In genomic region chr17:81666342-81667191, GRCh38 we compare ENCODE assay signal across 8 cellular contexts. TPM values are rescaled to one million over a fixed set of nuclear protein-coding genes. Genes with fewer than 3 reads are reported as not detected.
DNase-seq lines count a peak whose midpoint lies in the region; ATAC-seq and TF ChIP-seq lines count a peak whose summit lies in the region.

Gene CCDC137, plus strand, starts transcription at chr17:81666737. Its CDS starts 30 bp downstream, at chr17:81666767.
Gene OXLD1, minus strand, starts transcription at chr17:81666605. Its CDS starts 28 bp downstream, at chr17:81666577.

- no peaks in the 10 kb centered on the region for H4K20me1 ChIP-seq in PC-3 (ENCODE audit: low read length)

- H3F3A ChIP-seq in PC-3 (ENCODE audit: low read length, unreplicated experiment): no peaks in the 10 kb centered on the region

- H3K36me3 ChIP-seq in PC-3 (ENCODE audit: low read depth, low read length) (peaks cover 20% of the 10 kb centered on the region), mucosa of rectum (ENCODE audit: control insufficient read depth in 2 of 2, insufficient read depth in 2 of 2, low read length in 2 of 2) (peaks cover 12 to 16% of the 10 kb centered on the region in 2 donors)

- peak within 1 kb of the TSS; percentile 69 for H3K27ac ChIP-seq in PC-3 (ENCODE audit: low read length)
- peak within 1 kb of the TSS; percentile 75 to 91 for H3K27ac ChIP-seq in mucosa of rectum (ENCODE audit: low read depth in 2 of 2, low read length in 2 of 2)

- peak within 1 kb of the TSS; percentile 71 for H2AFZ ChIP-seq in PC-3 (ENCODE audit: low read length)

- no TSS peak for BruUV-seq in PC-3 (replicated peaks; lab: Mats Ljungman, UMichigan)

- peak; percentile 97 for TF ChIP-seq POLR2A in erythroblast (IDR thresholded peaks at IDR 0.05; ENCODE audit: low read length)

- H3K9me2 ChIP-seq in PC-3 (replicated peaks; ENCODE audit: low read length): no peaks in the 10 kb centered on the region

- intact Hi-C loops in PC-3 (cut with micrococcal nuclease): loop anchor here (2.0 kb wide), 1 partner anchor 30 kb away; the partner anchor contains the start of genes NPLOC4 and TSPAN10

- H3K4me1 ChIP-seq in PC-3 (ENCODE audit: insufficient read depth, low read length): peaks cover 35% of the 10 kb centered on the region
- peaks cover 10 to 12% of the 10 kb centered on the region in 2 donors for H3K4me1 ChIP-seq in mucosa of rectum (ENCODE audit: control insufficient read depth in 2 of 2, insufficient read depth in 2 of 2, low read length in 2 of 2)

- POLR2A ChIA-PET in PC-3 (lab: Charles Lee; ENCODE audit: unreplicated experiment): interaction anchor here (0.5 to 0.6 kb wide), 2 partner anchors 36 to 95 kb away, joined by 3 to 4 read pairs; partner anchors contain the start of gene MRPL12

- ATAC-seq in GM21619 (IDR thresholded peaks at IDR 0.05; ENCODE audit: unreplicated experiment) (peak; percentile 89), PC-3 (peak; percentile 98)

- H3K79me2 ChIP-seq in PC-3 (ENCODE audit: low read length): peaks cover 56% of the 10 kb centered on the region

- H3K27me3 ChIP-seq in PC-3 (ENCODE audit: low read length): no peaks in the 10 kb centered on the region
- no peaks in the 10 kb centered on the region for H3K27me3 ChIP-seq in mucosa of rectum (ENCODE audit: control insufficient read depth in 2 of 2, insufficient read depth in 2 of 2, low read length in 2 of 2)

- DNase-seq in DMS153 treated with DMSO at 0.1 percent for 48 hours (lab: John Stamatoyannopoulos, UW; ENCODE audit: unreplicated experiment): peak; percentile 73
- DNase-seq in Jurkat, Clone E6-1 (ENCODE audit: low read depth, low spot score): peak; percentile 91
- peak; percentile 97 for DNase-seq in PC-3
- DNase-seq in activated T-cell treated with anti-CD3 and anti-CD28 coated beads for 48 hours (ENCODE audit: low read depth): peak; percentile 94
- DNase-seq in erythroblast (lab: John Stamatoyannopoulos, UW): peak; percentile 97
- DNase-seq in stimulated activated CD8-positive, alpha-beta memory T cell treated with anti-CD3 and anti-CD28 coated beads, Interleukin-4, amount 100 ng/mL, for 4 hours (ENCODE audit: low read depth in 2 of 2, low spot score in 1 of 2): peak; percentile 83 to 87

- peak within 1 kb of the TSS; percentile 97 for H3K4me3 ChIP-seq in Jurkat, Clone E6-1 (ENCODE audit: low read length)
- H3K4me3 ChIP-seq in PC-3 (ENCODE audit: low read length): peak within 1 kb of the TSS; percentile 93
- peak within 1 kb of the TSS; percentile 82 to 95 for H3K4me3 ChIP-seq in mucosa of rectum (ENCODE audit: low read length in 2 of 2)

- H3K9me3 ChIP-seq in PC-3 (ENCODE audit: low read length) (no peaks in the 10 kb centered on the region), mucosa of rectum (ENCODE audit: control insufficient read depth in 2 of 2, low read length in 2 of 2) (no peaks in the 10 kb centered on the region)

- H3K9ac ChIP-seq in PC-3 (ENCODE audit: low read length): peak within 1 kb of the TSS; percentile 98
- H3K9ac ChIP-seq in mucosa of rectum (ENCODE audit: low read depth in 1 of 2, low read length in 2 of 2): peak within 1 kb of the TSS; percentile 90 to 92

- H3K4me2 ChIP-seq in PC-3 (ENCODE audit: low read length): peak within 1 kb of the TSS; percentile 100

- CTCF ChIA-PET in PC-3 (lab: Charles Lee): no interaction called here

- TF ChIP-seq CTCF in PC-3 (conservative IDR thresholded peaks at IDR 0.05; ENCODE audit: low read depth, low read length): no peak

RNA-seq across cellular contexts. Expression of gene CCDC137, which starts in this region (rescaled TPM):
- 38.5 TPM for polyA plus RNA-seq in Jurkat, Clone E6-1 (2012; ENCODE audit: insufficient read depth, insufficient read length)
- total RNA-seq in PC-3 (2014; rRNA removed): 49.9 and 71.0 TPM in 2 replicates

RNA-seq across cellular contexts. Expression of gene OXLD1, which starts in this region (rescaled TPM):
- polyA plus RNA-seq in Jurkat, Clone E6-1 (2012; ENCODE audit: insufficient read depth, insufficient read length): 41.9 TPM
- 46.7 and 68.9 TPM in 2 replicates for total RNA-seq in PC-3 (2014; rRNA removed)

Comparison
In these comparisons a context has a peak if more than half of its experiments do, and no peak if none do; other contexts are left out.
1. Peak in every context shown above with its lines: DNase-seq, ATAC-seq, H3K4me3 ChIP-seq and H3K27ac ChIP-seq.